In genomic region chr12:121712462-121713256, GRCh38 we compare ENCODE assay signal across 8 cellular contexts. TPM values are rescaled to one million over a fixed set of nuclear protein-coding genes. Genes with fewer than 3 reads are reported as not detected.
DNase-seq lines count a peak whose midpoint lies in the region; ATAC-seq and TF ChIP-seq lines count a peak whose summit lies in the region.

Gene TMEM120B (plus strand): TSS chr12:121712752. CDS start chr12:121712896, 144 bp downstream.

- H3K27me3 ChIP-seq in layer of hippocampus (ENCODE audit: control insufficient read depth, insufficient read depth, low read length) = no peaks in the 10 kb centered on the region

- H3K4me1 Mint-ChIP-seq in chondrocyte (ENCODE audit: low read depth) = peaks cover 40% of the 10 kb centered on the region

- peak; percentile 53 for DNase-seq in SIG-M5 treated with dmso at 0.1 percent for 504 hours (lab: John Stamatoyannopoulos, UW; ENCODE audit: unreplicated experiment)
- DNase-seq in SIG-M5 (lab: John Stamatoyannopoulos, UW) = no peak
- peak; percentile 45 for DNase-seq in NCI-H1694 treated with DMSO at 0.1 percent for 48 hours (lab: John Stamatoyannopoulos, UW)
- DNase-seq in activated CD4-positive, alpha-beta T cell treated with anti-CD3 and anti-CD28 coated beads for 24 hours (ENCODE audit: low read depth in 2 of 2) = peak; percentile 64 to 75
- DNase-seq in chondrocyte (ENCODE audit: low spot score) = no peak
- DNase-seq in stimulated activated CD4-positive, alpha-beta T cell treated with anti-CD3 and anti-CD28 coated beads, Interleukin-1b, Interleukin-23, amount 100 ng/mL, for 48 hours = peak; percentile 81

- ATAC-seq in HG02840 (IDR thresholded peaks at IDR 0.05; ENCODE audit: low FRiP score, unreplicated experiment) = peak; percentile 77

- no peaks in the 10 kb centered on the region for H3K36me3 Mint-ChIP-seq in chondrocyte (ENCODE audit: low read depth)

- H3K27ac Mint-ChIP-seq in chondrocyte (ENCODE audit: unreplicated experiment) = peak within 1 kb of the TSS; percentile 96

- peak; percentile 51 for TF ChIP-seq CTCF in chondrocyte (IDR thresholded peaks at IDR 0.05)

- H3K27me3 Mint-ChIP-seq in chondrocyte (ENCODE audit: low read depth) = no peaks in the 10 kb centered on the region

- peak within 1 kb of the TSS; percentile 30 for H3K27ac ChIP-seq in layer of hippocampus (ENCODE audit: low read depth, low read length)

- H3K4me3 Mint-ChIP-seq in chondrocyte (ENCODE audit: unreplicated experiment) = peak within 1 kb of the TSS; percentile 97

- H3K9me3 Mint-ChIP-seq in chondrocyte (ENCODE audit: low read depth) = no peaks in the 10 kb centered on the region

RNA-seq across cellular contexts. Expression of gene TMEM120B, which starts in this region (rescaled TPM):
- total RNA-seq in chondrocyte = 15.3 to 16.6 TPM (median 15.6 TPM) in 3 replicates

Comparison
In these comparisons a context has a peak if more than half of its experiments do, and no peak if none do; other contexts are left out.
1. DNase-seq: peak in SIG-M5 treated with dmso at 0.1 percent for 504 hours (single experiment), NCI-H1694 treated with DMSO at 0.1 percent for 48 hours (single experiment), activated CD4-positive, alpha-beta T cell treated with anti-CD3 and anti-CD28 coated beads for 24 hours (2 of 2) and stimulated activated CD4-positive, alpha-beta T cell treated with anti-CD3 and anti-CD28 coated beads, Interleukin-1b, Interleukin-23, amount 100 ng/mL, for 48 hours (single experiment); none in SIG-M5 (single experiment) and chondrocyte (single experiment).